In the genomic region with DNA sequence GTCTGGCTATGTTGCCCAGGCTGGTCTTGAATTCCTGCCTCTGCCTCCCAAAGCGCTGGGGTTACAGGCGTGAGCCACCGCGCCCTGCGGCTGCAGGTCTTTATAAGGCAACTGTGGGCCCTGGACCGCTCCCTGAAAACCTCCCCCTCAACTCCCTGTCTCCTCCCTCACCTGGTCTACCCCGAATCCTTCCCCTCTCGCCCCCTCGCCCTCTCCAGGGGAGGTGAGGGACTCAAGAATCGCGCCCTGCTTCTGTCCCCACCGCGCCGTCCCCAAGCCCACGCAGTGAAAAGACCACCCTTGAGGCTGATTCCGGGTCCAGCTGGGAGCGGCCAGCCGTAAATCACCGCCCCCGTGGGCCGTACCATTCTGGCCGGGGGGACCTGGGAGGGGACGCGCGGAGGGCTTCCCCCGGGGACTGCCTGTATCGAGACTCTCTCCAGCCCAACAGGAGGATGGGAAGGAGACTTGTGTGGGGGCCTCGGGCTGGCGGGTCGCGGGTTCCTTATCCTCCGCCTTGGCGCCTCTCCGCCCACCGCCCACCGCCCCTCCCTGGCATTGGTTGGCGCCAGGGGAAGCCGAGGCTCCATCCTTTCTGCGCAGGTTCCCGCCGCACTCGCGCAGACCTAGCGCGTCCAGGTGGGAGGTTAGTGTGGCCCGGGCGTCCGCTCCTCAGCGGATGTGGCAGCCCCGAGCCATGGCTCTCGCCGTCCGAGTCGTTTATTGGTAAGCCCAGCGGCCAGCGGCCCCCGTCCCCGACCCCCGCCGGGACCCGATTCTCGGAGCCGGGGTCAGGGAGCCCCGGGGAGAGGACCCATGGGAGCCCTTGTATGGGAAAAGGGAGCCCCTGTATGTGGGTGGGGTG, we compare ENCODE assay signal across 8 cellular contexts. TPM values are rescaled to one million over a fixed set of nuclear protein-coding genes. Genes with fewer than 3 reads are reported as not detected.
DNase-seq lines count a peak whose midpoint lies in the region; ATAC-seq and TF ChIP-seq lines count a peak whose summit lies in the region.

A gene (plus strand): TSS at position 615 of the 865 bp plus-strand sequence. CDS start 83 bp downstream, at position 698.

- peaks cover 26% of the 10 kb centered on the region for H3K36me3 Mint-ChIP-seq in activated CD4-positive, alpha-beta T cell treated with anti-CD3 and anti-CD28 coated beads, Interleukin-2, amount 10 ng/mL, durations not matched to agents 24 days and 14 days (ENCODE audit: low read depth)

- peak; percentile 78 for ATAC-seq in HG03196 (IDR thresholded peaks at IDR 0.05; ENCODE audit: unreplicated experiment)

- H3K9ac ChIP-seq in colonic mucosa (ENCODE audit: low read depth in 2 of 2, low read length in 2 of 2) = peak within 1 kb of the TSS; percentile 93 to 98

- DNase-seq in SIG-M5 treated with dmso at 0.1 percent for 504 hours (lab: John Stamatoyannopoulos, UW; ENCODE audit: unreplicated experiment) (peak; percentile 46), SIG-M5 (lab: John Stamatoyannopoulos, UW) (no peak), NCI-H446 (lab: John Stamatoyannopoulos, UW) (peak; percentile 43 to 77), colonic mucosa (peak; percentile 87), left kidney (ENCODE audit: low read depth, low spot score) (peak; percentile 94)
- DNase-seq in activated CD4-positive, alpha-beta T cell treated with anti-CD3 and anti-CD28 coated beads, Interleukin-2, amount 10 ng/mL, durations not matched to agents 24 days and 14 days = peak; percentile 94
- peak; percentile 76 for DNase-seq in stimulated activated CD4-positive, alpha-beta T cell treated with anti-CD3 and anti-CD28 coated beads, Interleukin-1b, Interleukin-23, amount 100 ng/mL, for 48 hours

- intact Hi-C loops in activated CD4-positive, alpha-beta T cell treated with anti-CD3 and anti-CD28 coated beads, Interleukin-2, amount 10 ng/mL, durations not matched to agents 24 days and 14 days (cut with micrococcal nuclease) = no loop called here
- intact Hi-C loops in colonic mucosa (cut with DNase I) = no loop called here

- H3K36me3 ChIP-seq in colonic mucosa = no peaks in the 10 kb centered on the region

- H3K9me3 ChIP-seq in colonic mucosa = no peaks in the 10 kb centered on the region

- H3K27ac ChIP-seq in colonic mucosa = peak within 1 kb of the TSS; percentile 90

- no peaks in the 10 kb centered on the region for H3K27me3 ChIP-seq in colonic mucosa

- H3K4me1 ChIP-seq in colonic mucosa = no peaks in the 10 kb centered on the region

- H3K4me1 Mint-ChIP-seq in activated CD4-positive, alpha-beta T cell treated with anti-CD3 and anti-CD28 coated beads, Interleukin-2, amount 10 ng/mL, durations not matched to agents 24 days and 14 days = peaks cover 18% of the 10 kb centered on the region

- H3K27me3 Mint-ChIP-seq in activated CD4-positive, alpha-beta T cell treated with anti-CD3 and anti-CD28 coated beads, Interleukin-2, amount 10 ng/mL, durations not matched to agents 24 days and 14 days = no peaks in the 10 kb centered on the region

- peak within 1 kb of the TSS; percentile 97 for H3K27ac Mint-ChIP-seq in activated CD4-positive, alpha-beta T cell treated with anti-CD3 and anti-CD28 coated beads, Interleukin-2, amount 10 ng/mL, durations not matched to agents 24 days and 14 days

- peak within 1 kb of the TSS; percentile 100 for H3K4me3 Mint-ChIP-seq in activated CD4-positive, alpha-beta T cell treated with anti-CD3 and anti-CD28 coated beads, Interleukin-2, amount 10 ng/mL, durations not matched to agents 24 days and 14 days

- H3K9me3 Mint-ChIP-seq in activated CD4-positive, alpha-beta T cell treated with anti-CD3 and anti-CD28 coated beads, Interleukin-2, amount 10 ng/mL, durations not matched to agents 24 days and 14 days = no peaks in the 10 kb centered on the region

- TF ChIP-seq CTCF in colonic mucosa (IDR thresholded peaks at IDR 0.05) = no peak

- H3K4me3 ChIP-seq in colonic mucosa = peak within 1 kb of the TSS; percentile 93

RNA-seq across cellular contexts. Expression of the gene that starts here (rescaled TPM):
- total RNA-seq in activated CD4-positive, alpha-beta T cell treated with anti-CD3 and anti-CD28 coated beads, Interleukin-2, amount 10 ng/mL, durations not matched to agents 24 days and 14 days = 111 and 117 TPM in 2 replicates
- total RNA-seq in colonic mucosa = 100 to 1,000 TPM; 280 to 519 TPM
